In the genomic region with DNA sequence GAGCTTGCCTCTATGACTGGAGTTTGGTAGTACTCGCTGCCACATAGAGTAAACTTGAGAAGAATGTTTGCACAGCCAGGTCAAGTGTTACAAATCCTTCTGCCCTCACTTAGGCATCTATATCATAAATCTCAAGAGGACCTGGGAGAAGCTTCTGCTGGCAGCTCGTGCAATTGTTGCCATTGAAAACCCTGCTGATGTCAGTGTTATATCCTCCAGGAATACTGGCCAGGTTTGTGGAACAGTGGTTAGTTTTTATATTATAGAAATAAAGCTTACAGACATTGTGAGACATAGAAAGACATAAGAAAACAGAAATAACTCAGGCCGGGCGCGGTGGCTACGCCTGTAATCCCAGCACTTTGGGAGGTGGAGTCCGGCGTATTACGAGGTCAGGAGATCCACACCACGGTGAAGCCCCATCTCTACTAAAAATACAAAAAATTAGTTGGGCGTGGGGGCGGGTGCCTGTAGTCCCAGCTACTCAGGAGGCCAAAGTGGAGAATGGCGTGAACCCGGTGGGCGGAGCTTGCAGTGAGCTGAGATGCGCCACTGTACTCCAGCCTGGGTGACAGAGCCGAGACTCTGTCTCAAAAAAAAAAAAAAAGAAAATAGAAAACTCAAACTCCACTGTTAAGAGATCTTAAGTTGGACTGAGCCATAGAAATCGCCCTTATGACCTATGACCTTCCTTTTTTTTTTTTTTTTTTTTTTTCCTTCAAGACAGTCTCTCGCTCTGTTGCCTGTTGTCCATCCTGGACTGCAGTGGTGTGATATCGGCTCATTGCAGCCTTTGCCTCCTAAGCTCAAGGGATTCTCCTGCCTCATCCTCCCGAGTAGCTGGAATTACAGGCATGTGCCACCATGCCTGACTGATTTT, we compare ENCODE assay signal across 11 cellular contexts. TPM values are rescaled to one million over a fixed set of nuclear protein-coding genes. Genes with fewer than 3 reads are reported as not detected.
DNase-seq lines count a peak whose midpoint lies in the region; ATAC-seq, FAIRE-seq and TF ChIP-seq lines count a peak whose summit lies in the region.
"Had no signal": no experiment of that assay in that cellular context is flagged by ENCODE, and none has a peak within 500 bp of the region (broad histone marks: within the 10 kb centered on the region; RNA-seq: fewer than 3 reads in every experiment).

No MANE protein-coding gene starts in this region.

- dilution Hi-C loops in endothelial cell of umbilical vein (cut with MboI; ENCODE audit: extremely low pct_ligation_motif_present, low sequenced_read_pairs), result no loop called here

- peaks cover 19% of the 10 kb centered on the region for H3K4me1 ChIP-seq in endothelial cell of umbilical vein (ENCODE audit: control insufficient read depth, extremely low read depth, insufficient read depth, low read length)

- H3K4me3 Mint-ChIP-seq in activated CD8-positive, alpha-beta memory T cell treated with anti-CD3 and anti-CD28 coated beads, Interleukin-2, amount 10 ng/mL, durations not matched to agents 7 days and 5 days, result peak overlapping the region; percentile 90
- H3K4me3 Mint-ChIP-seq in stimulated activated memory B cell treated with anti-CD40 and anti-IgM and Interleukin-4, amounts not matched to agents 10 μg/mL and 1 μg/mL and 100 μg/mL, for 72 hours, result peak overlapping the region; percentile 85

- H3K4me1 Mint-ChIP-seq in activated CD8-positive, alpha-beta memory T cell treated with anti-CD3 and anti-CD28 coated beads, Interleukin-2, amount 10 ng/mL, durations not matched to agents 7 days and 5 days, result peaks cover 45% of the 10 kb centered on the region
- peaks cover 41% of the 10 kb centered on the region for H3K4me1 Mint-ChIP-seq in stimulated activated memory B cell treated with anti-CD40 and anti-IgM and Interleukin-4, amounts not matched to agents 10 μg/mL and 1 μg/mL and 100 μg/mL, for 72 hours

- H2AFZ ChIP-seq in endothelial cell of umbilical vein (ENCODE audit: low read depth, low read length), result no peak overlapping the region

- H3K27me3 Mint-ChIP-seq in activated CD8-positive, alpha-beta memory T cell treated with anti-CD3 and anti-CD28 coated beads, Interleukin-2, amount 10 ng/mL, durations not matched to agents 7 days and 5 days, result no peaks in the 10 kb centered on the region
- no peaks in the 10 kb centered on the region for H3K27me3 Mint-ChIP-seq in stimulated activated memory B cell treated with anti-CD40 and anti-IgM and Interleukin-4, amounts not matched to agents 10 μg/mL and 1 μg/mL and 100 μg/mL, for 72 hours

- no peaks in the 10 kb centered on the region for H3K27me3 ChIP-seq in endothelial cell of umbilical vein (ENCODE audit: control insufficient read depth in 2 of 2, insufficient read depth in 2 of 2, low read length in 2 of 2)

- peak; percentile 20 for TF ChIP-seq POLR2A in endothelial cell of umbilical vein (IDR thresholded peaks at IDR 0.05; ENCODE audit: low read depth, low read length)

- FAIRE-seq in endothelial cell of umbilical vein (lab: Jason Lieb, UNC), result peak; percentile 67
- no peak for FAIRE-seq in HTR-8/SVneo (lab: Jason Lieb, UNC)
- FAIRE-seq: GM19239 had no signal

- H3K9me3 ChIP-seq in endothelial cell of umbilical vein (replicated peaks; ENCODE audit: control insufficient read depth, insufficient read depth, low read length), result no peaks in the 10 kb centered on the region

- no peak for TF ChIP-seq CTCF in VCaP (conservative IDR thresholded peaks at IDR 0.05)
- no peak for TF ChIP-seq CTCF in endothelial cell of umbilical vein (IDR thresholded peaks at IDR 0.05; ENCODE audit: extremely low read depth in 1 of 2, insufficient read depth in 1 of 2, low read depth in 1 of 2, low read length in 2 of 2)

- POLR2A ChIA-PET in endothelial cell of umbilical vein (lab: Charles Lee), result interaction anchor here (0.6 to 0.7 kb wide), 2 partner anchors 579 to 1175 kb away, joined by 3 to 7 read pairs; no protein-coding TSS in a partner anchor

- peak overlapping the region in 1 of 3 experiments; percentile 96 for H3K4me3 ChIP-seq in endothelial cell of umbilical vein (replicated peaks in 1 of 3; ENCODE audit: insufficient read depth in 1 of 3, low read depth in 1 of 3, low read length in 3 of 3)

- H3K9me3 Mint-ChIP-seq in activated CD8-positive, alpha-beta memory T cell treated with anti-CD3 and anti-CD28 coated beads, Interleukin-2, amount 10 ng/mL, durations not matched to agents 7 days and 5 days (ENCODE audit: low read depth), result no peaks in the 10 kb centered on the region
- no peaks in the 10 kb centered on the region for H3K9me3 Mint-ChIP-seq in stimulated activated memory B cell treated with anti-CD40 and anti-IgM and Interleukin-4, amounts not matched to agents 10 μg/mL and 1 μg/mL and 100 μg/mL, for 72 hours

- peak overlapping the region; percentile 96; the same call in 1 of the 2 replicates for H3K27ac ChIP-seq in VCaP
- H3K27ac ChIP-seq in endothelial cell of umbilical vein (ENCODE audit: insufficient read depth, low read depth, low read length), result no peak overlapping the region

- peak; percentile 50 for DNase-seq in activated CD8-positive, alpha-beta memory T cell treated with anti-CD3 and anti-CD28 coated beads, Interleukin-2, amount 10 ng/mL, durations not matched to agents 7 days and 5 days
- no peak for DNase-seq in activated CD8-positive, alpha-beta memory T cell treated with anti-CD3 and anti-CD28 coated beads, Interleukin-2, amount 50 U/mL, for 4 hours
- DNase-seq in endothelial cell of umbilical vein (ENCODE audit: low read depth, low spot score) (no peak), DMS153 (lab: John Stamatoyannopoulos, UW) (no peak), HTR-8/SVneo (ENCODE audit: insufficient read length, low spot score) (no peak)
- DNase-seq: left ventricle myocardium superior had no signal

- peaks cover 4% of the 10 kb centered on the region for H4K20me1 ChIP-seq in endothelial cell of umbilical vein (replicated peaks; ENCODE audit: control insufficient read depth, extremely low read depth, insufficient read depth, low read length)

- H3K36me3 ChIP-seq in endothelial cell of umbilical vein (ENCODE audit: control insufficient read depth in 2 of 2, extremely low read depth in 1 of 2, insufficient read depth in 2 of 2, low read length in 2 of 2), result peaks cover 35 to 36% of the 10 kb centered on the region in 2 experiments

- CTCF ChIA-PET in activated CD8-positive, alpha-beta memory T cell treated with anti-CD3 and anti-CD28 coated beads, Interleukin-2, amount 10 ng/mL, durations not matched to agents 7 days and 5 days (lab: Charles Lee), result interaction anchor here (0.7 to 5.0 kb wide), 11 partner anchors 7 to 1199 kb away, joined by 3 to 42 read pairs (median 4); no protein-coding TSS in a partner anchor
- CTCF ChIA-PET in endothelial cell of umbilical vein (lab: Charles Lee), result interaction anchor here (0.7 to 1.0 kb wide), 2 partner anchors 17 to 117 kb away, joined by 3 read pairs; no protein-coding TSS in a partner anchor

- intact Hi-C loops in endothelial cell of umbilical vein (cut with micrococcal nuclease), result no loop called here

- H3K4me2 ChIP-seq in endothelial cell of umbilical vein (ENCODE audit: insufficient read depth, low read length), result peak overlapping the region; percentile 96

- no peaks in the 10 kb centered on the region for H3K9me1 ChIP-seq in endothelial cell of umbilical vein (replicated peaks; ENCODE audit: control insufficient read depth, extremely low read depth, insufficient read depth, low read length)

- BruUV-seq in endothelial cell of umbilical vein (replicated peaks; lab: Mats Ljungman, UMichigan), result no TSS peak

- peaks cover 42% of the 10 kb centered on the region for H3K79me2 ChIP-seq in endothelial cell of umbilical vein (ENCODE audit: control insufficient read depth, insufficient read depth, low read length)

- H3K27ac Mint-ChIP-seq in activated CD8-positive, alpha-beta memory T cell treated with anti-CD3 and anti-CD28 coated beads, Interleukin-2, amount 10 ng/mL, durations not matched to agents 7 days and 5 days, result peak overlapping the region; percentile 70
- H3K27ac Mint-ChIP-seq in stimulated activated memory B cell treated with anti-CD40 and anti-IgM and Interleukin-4, amounts not matched to agents 10 μg/mL and 1 μg/mL and 100 μg/mL, for 72 hours, result peak overlapping the region; percentile 87

- H3K36me3 Mint-ChIP-seq in activated CD8-positive, alpha-beta memory T cell treated with anti-CD3 and anti-CD28 coated beads, Interleukin-2, amount 10 ng/mL, durations not matched to agents 7 days and 5 days, result peaks cover 59% of the 10 kb centered on the region
- peaks cover 59% of the 10 kb centered on the region for H3K36me3 Mint-ChIP-seq in stimulated activated memory B cell treated with anti-CD40 and anti-IgM and Interleukin-4, amounts not matched to agents 10 μg/mL and 1 μg/mL and 100 μg/mL, for 72 hours

- no peak overlapping the region for H3K9ac ChIP-seq in endothelial cell of umbilical vein (replicated peaks; ENCODE audit: extremely low read depth, insufficient read depth, low read length)

- ATAC-seq in activated CD8-positive, alpha-beta memory T cell treated with anti-CD3 and anti-CD28 coated beads, Interleukin-2, amount 10 ng/mL, durations not matched to agents 7 days and 5 days, result no peak
- no peak for ATAC-seq in stimulated activated memory B cell treated with anti-CD40 and anti-IgM and Interleukin-4, amounts not matched to agents 10 μg/mL and 1 μg/mL and 100 μg/mL, for 72 hours
- no peak for ATAC-seq in HG02798 (IDR thresholded peaks at IDR 0.05; ENCODE audit: poor library complexity, unreplicated experiment)
- ATAC-seq: left ventricle myocardium superior had no signal

RNA-seq across cellular contexts. Expression of a gene that starts 2.2 kb away (rescaled TPM):
- 1,000 to 10,000 TPM; 1,232 to 1,591 TPM for total RNA-seq in activated CD8-positive, alpha-beta memory T cell treated with anti-CD3 and anti-CD28 coated beads, Interleukin-2, amount 10 ng/mL, durations not matched to agents 7 days and 5 days
- 1,060 and 1,357 TPM in 2 replicates for total RNA-seq in endothelial cell of umbilical vein
- polyA plus RNA-seq in endothelial cell of umbilical vein, result 3,418 and 3,687 TPM in 2 replicates
- polyA plus RNA-seq in endothelial cell of umbilical vein (2011; cell fraction: cytosol; rRNA removed), result 3,181 and 3,202 TPM in 2 replicates
- 1,008 and 1,123 TPM in 2 replicates for polyA plus RNA-seq in endothelial cell of umbilical vein (2011; cell fraction: nucleus; rRNA removed)
- polyA plus RNA-seq in endothelial cell of umbilical vein (2012), result 1,635 and 1,641 TPM in 2 replicates
- polyA minus RNA-seq in endothelial cell of umbilical vein, result 1,009 and 1,085 TPM in 2 replicates
- 686 TPM for polyA minus RNA-seq in endothelial cell of umbilical vein (2011; cell fraction: cytosol; rRNA and poly(A)+ RNA removed)
- 186 and 249 TPM in 2 replicates for polyA minus RNA-seq in endothelial cell of umbilical vein (2011; cell fraction: nucleus; rRNA and poly(A)+ RNA removed)

RNA-seq across cellular contexts. Expression of a gene that starts 25.6 kb away (rescaled TPM):
- 10 to 100 TPM; 36.2 to 55.9 TPM for total RNA-seq in activated CD8-positive, alpha-beta memory T cell treated with anti-CD3 and anti-CD28 coated beads, Interleukin-2, amount 10 ng/mL, durations not matched to agents 7 days and 5 days
- 16.0 and 20.0 TPM in 2 replicates for total RNA-seq in endothelial cell of umbilical vein
- 26.1 and 31.1 TPM in 2 replicates for polyA plus RNA-seq in endothelial cell of umbilical vein
- 26.2 and 27.9 TPM in 2 replicates for polyA plus RNA-seq in endothelial cell of umbilical vein (2011; cell fraction: cytosol; rRNA removed)
- 30.5 and 31.6 TPM in 2 replicates for polyA plus RNA-seq in endothelial cell of umbilical vein (2011; cell fraction: nucleus; rRNA removed)
- polyA plus RNA-seq in endothelial cell of umbilical vein (2012), result 18.9 and 19.7 TPM in 2 replicates
- polyA minus RNA-seq in endothelial cell of umbilical vein, result 30.7 and 33.5 TPM in 2 replicates
- 25.1 TPM for polyA minus RNA-seq in endothelial cell of umbilical vein (2011; cell fraction: cytosol; rRNA and poly(A)+ RNA removed)
- 10.7 and 12.4 TPM in 2 replicates for polyA minus RNA-seq in endothelial cell of umbilical vein (2011; cell fraction: nucleus; rRNA and poly(A)+ RNA removed)

RNA-seq across cellular contexts. Expression of a gene that starts 58.7 kb away (rescaled TPM):
- total RNA-seq in activated CD8-positive, alpha-beta memory T cell treated with anti-CD3 and anti-CD28 coated beads, Interleukin-2, amount 10 ng/mL, durations not matched to agents 7 days and 5 days, result not detected
- 0.44 and 2.0 TPM in 2 replicates for total RNA-seq in endothelial cell of umbilical vein
- polyA plus RNA-seq in endothelial cell of umbilical vein, result 1.6 and 2.3 TPM in 2 replicates
- polyA plus RNA-seq in endothelial cell of umbilical vein (2011; cell fraction: cytosol; rRNA removed), result 0.68 and 1.2 TPM in 2 replicates
- polyA plus RNA-seq in endothelial cell of umbilical vein (2011; cell fraction: nucleus; rRNA removed), result 5.9 and 8.0 TPM in 2 replicates
- 2.2 and 3.1 TPM in 2 replicates for polyA plus RNA-seq in endothelial cell of umbilical vein (2012)
- 2.9 and 4.8 TPM in 2 replicates for polyA minus RNA-seq in endothelial cell of umbilical vein
- polyA minus RNA-seq in endothelial cell of umbilical vein (2011; cell fraction: cytosol; rRNA and poly(A)+ RNA removed), result not detected
- 6.3 and 11.6 TPM in 2 replicates for polyA minus RNA-seq in endothelial cell of umbilical vein (2011; cell fraction: nucleus; rRNA and poly(A)+ RNA removed)
- total RNA-seq: left ventricle myocardium superior, SK-MEL-5 had no signal
